ENCODE assay signal across 19 cellular contexts in genomic region chr4:38510201-38510600, GRCh38.
DNase-seq lines count a peak whose midpoint lies in the region; ATAC-seq and TF ChIP-seq lines count a peak whose summit lies in the region.
"Had no signal": no experiment of that assay in that cellular context is flagged by ENCODE, and none has a peak within 500 bp of the region (broad histone marks: within the 10 kb centered on the region; RNA-seq: fewer than 3 reads in every experiment).

No MANE protein-coding gene starts in this region.

- H3K36me3 Mint-ChIP-seq in activated naive CD4-positive, alpha-beta T cell treated with anti-CD3 and anti-CD28 coated beads, Interleukin-2, amount 50 U/mL, for 24 hours, result peaks cover 9% of the 10 kb centered on the region
- H3K36me3 Mint-ChIP-seq in activated CD4-positive, alpha-beta memory T cell treated with anti-CD3 and anti-CD28 coated beads, Interleukin-2, amount 10 ng/mL, durations not matched to agents 7 days and 5 days (ENCODE audit: low read depth), result peaks cover 17% of the 10 kb centered on the region
- H3K36me3 Mint-ChIP-seq: CD14-positive monocyte, WTC11 had no signal

- peak overlapping the region; percentile 77 for H3K4me3 Mint-ChIP-seq in activated naive CD4-positive, alpha-beta T cell treated with anti-CD3 and anti-CD28 coated beads, Interleukin-2, amount 50 U/mL, for 24 hours
- H3K4me3 Mint-ChIP-seq in activated CD4-positive, alpha-beta memory T cell treated with anti-CD3 and anti-CD28 coated beads, Interleukin-2, amount 10 ng/mL, durations not matched to agents 7 days and 5 days, result peak overlapping the region; percentile 26
- H3K4me3 Mint-ChIP-seq in stimulated activated naive CD8-positive, alpha-beta T cell treated with anti-CD3 and anti-CD28 coated beads, Interleukin-15, amount 100 ng/mL, for 72 hours, result peak overlapping the region; percentile 63 to 64
- H3K4me3 Mint-ChIP-seq: CD14-positive monocyte, neural crest cell, WTC11 had no signal

- no peaks in the 10 kb centered on the region for H3K9me3 Mint-ChIP-seq in activated naive CD4-positive, alpha-beta T cell treated with anti-CD3 and anti-CD28 coated beads, Interleukin-2, amount 50 U/mL, for 24 hours
- H3K9me3 Mint-ChIP-seq in activated CD4-positive, alpha-beta memory T cell treated with anti-CD3 and anti-CD28 coated beads, Interleukin-2, amount 10 ng/mL, durations not matched to agents 7 days and 5 days, result peaks cover 3% of the 10 kb centered on the region
- H3K9me3 Mint-ChIP-seq in stimulated activated naive CD8-positive, alpha-beta T cell treated with anti-CD3 and anti-CD28 coated beads, Interleukin-15, amount 100 ng/mL, for 72 hours, result no peaks in the 10 kb centered on the region

- no peaks in the 10 kb centered on the region for H3K27me3 Mint-ChIP-seq in activated naive CD4-positive, alpha-beta T cell treated with anti-CD3 and anti-CD28 coated beads, Interleukin-2, amount 50 U/mL, for 24 hours
- H3K27me3 Mint-ChIP-seq in activated CD4-positive, alpha-beta memory T cell treated with anti-CD3 and anti-CD28 coated beads, Interleukin-2, amount 10 ng/mL, durations not matched to agents 7 days and 5 days, result peaks cover 71% of the 10 kb centered on the region
- no peaks in the 10 kb centered on the region for H3K27me3 Mint-ChIP-seq in stimulated activated naive CD8-positive, alpha-beta T cell treated with anti-CD3 and anti-CD28 coated beads, Interleukin-15, amount 100 ng/mL, for 72 hours

- peaks cover 97% of the 10 kb centered on the region for H3K4me1 Mint-ChIP-seq in activated naive CD4-positive, alpha-beta T cell treated with anti-CD3 and anti-CD28 coated beads, Interleukin-2, amount 50 U/mL, for 24 hours
- peaks cover 52% of the 10 kb centered on the region for H3K4me1 Mint-ChIP-seq in activated CD4-positive, alpha-beta memory T cell treated with anti-CD3 and anti-CD28 coated beads, Interleukin-2, amount 10 ng/mL, durations not matched to agents 7 days and 5 days
- peaks cover 96% of the 10 kb centered on the region for H3K4me1 Mint-ChIP-seq in stimulated activated naive CD8-positive, alpha-beta T cell treated with anti-CD3 and anti-CD28 coated beads, Interleukin-15, amount 100 ng/mL, for 72 hours

- peak overlapping the region; percentile 94 for H3K27ac Mint-ChIP-seq in activated naive CD4-positive, alpha-beta T cell treated with anti-CD3 and anti-CD28 coated beads, Interleukin-2, amount 50 U/mL, for 24 hours
- H3K27ac Mint-ChIP-seq in activated CD4-positive, alpha-beta memory T cell treated with anti-CD3 and anti-CD28 coated beads, Interleukin-2, amount 10 ng/mL, durations not matched to agents 7 days and 5 days, result peak overlapping the region; percentile 56
- H3K27ac Mint-ChIP-seq in stimulated activated naive CD8-positive, alpha-beta T cell treated with anti-CD3 and anti-CD28 coated beads, Interleukin-15, amount 100 ng/mL, for 72 hours, result peak overlapping the region; percentile 38 to 82
- H3K27ac Mint-ChIP-seq: WTC11 had no signal

- CTCF ChIA-PET in activated CD4-positive, alpha-beta memory T cell treated with anti-CD3 and anti-CD28 coated beads, Interleukin-2, amount 10 ng/mL, durations not matched to agents 7 days and 5 days (lab: Charles Lee), result interaction anchor here (0.6 to 1.3 kb wide), 3 partner anchors 11 to 191 kb away, joined by 3 read pairs; no protein-coding TSS in a partner anchor

- ATAC-seq in stimulated activated naive CD8-positive, alpha-beta T cell treated with anti-CD3 and anti-CD28 coated beads, Interleukin-15, amount 100 ng/mL, for 72 hours, result no peak
- ATAC-seq: WTC11 had no signal

- no peak for TF ChIP-seq CTCF in choroid plexus epithelial cell (conservative IDR thresholded peaks at IDR 0.05; ENCODE audit: low read depth, low read length)

- DNase-seq in activated naive CD4-positive, alpha-beta T cell treated with anti-CD3 and anti-CD28 coated beads, Interleukin-2, amount 50 U/mL, for 16 hours, result no peak
- no peak for DNase-seq in activated CD4-positive, alpha-beta memory T cell treated with anti-CD3 and anti-CD28 coated beads, Interleukin-2, amount 10 ng/mL, durations not matched to agents 7 days and 5 days
- peak; percentile 7 for DNase-seq in choroid plexus epithelial cell (ENCODE audit: low read depth)
- DNase-seq in stimulated activated naive CD8-positive, alpha-beta T cell treated with anti-CD3 and anti-CD28 coated beads, Interleukin-15, amount 100 ng/mL, for 72 hours, result no peak
- no peak for DNase-seq in NCI-H2029 (lab: John Stamatoyannopoulos, UW)
- no peak for DNase-seq in midbrain (lab: John Stamatoyannopoulos, UW)
- DNase-seq in HuH-7.5 (ENCODE audit: low spot score), result no peak
- DNase-seq: DMS 273 treated with DMSO at 0.1 percent for 48 hours, islet precursor cell, NCI-H1417, NCI-H82, SK-N-SH, transverse colon had no signal

- H3K4me3 ChIP-seq in choroid plexus epithelial cell (ENCODE audit: low read depth, low read length), result no peak overlapping the region
- H3K4me3 ChIP-seq: cardiac muscle cell, prostate gland, transverse colon had no signal

- POLR2A ChIA-PET in activated CD4-positive, alpha-beta memory T cell treated with anti-CD3 and anti-CD28 coated beads, Interleukin-2, amount 10 ng/mL, durations not matched to agents 7 days and 5 days (lab: Charles Lee), result interaction anchor here (0.5 to 2.2 kb wide), 9 partner anchors 12 to 381 kb away, joined by 3 to 25 read pairs (median 4); no protein-coding TSS in a partner anchor

Comparison
In these comparisons a context has a peak if more than half of its experiments do, and no peak if none do; other contexts are left out.
1. H3K4me3 Mint-ChIP-seq: peak in every context shown above with its lines; median percentile 77 in activated naive CD4-positive, alpha-beta T cell treated with anti-CD3 and anti-CD28 coated beads, Interleukin-2, amount 50 U/mL, for 24 hours; 64 in stimulated activated naive CD8-positive, alpha-beta T cell treated with anti-CD3 and anti-CD28 coated beads, Interleukin-15, amount 100 ng/mL, for 72 hours; 26 in activated CD4-positive, alpha-beta memory T cell treated with anti-CD3 and anti-CD28 coated beads, Interleukin-2, amount 10 ng/mL, durations not matched to agents 7 days and 5 days.